ENCODE assay signal across 8 cellular contexts in genomic region chr10:84329094-84329611, GRCh38. TPM values are rescaled to one million over a fixed set of nuclear protein-coding genes. Genes with fewer than 3 reads are reported as not detected.
DNase-seq lines count a peak whose midpoint lies in the region; ATAC-seq and TF ChIP-seq lines count a peak whose summit lies in the region.

No MANE protein-coding gene starts in this region.

- H3K27me3 ChIP-seq in cardiac muscle cell = no peaks in the 10 kb centered on the region

- no peaks in the 10 kb centered on the region for H3K27me3 Mint-ChIP-seq in activated naive CD8-positive, alpha-beta T cell

- no peak for TF ChIP-seq POLR2A in GM18505 (IDR thresholded peaks at IDR 0.05; ENCODE audit: borderline replicate concordance, extremely low read depth, insufficient read depth, insufficient read length)

- DNase-seq in cardiac muscle cell (ENCODE audit: low read depth in 1 of 2, low spot score in 1 of 2) (peak; percentile 32 to 49), left ventricle myocardium superior (no peak), RPMI7951 (ENCODE audit: low read depth) (peak; percentile 44)
- DNase-seq in stimulated activated CD4-positive, alpha-beta T cell treated with anti-CD3 and anti-CD28 coated beads, Interleukin-1b, Interleukin-23, amount 100 ng/mL, for 4 hours (ENCODE audit: low read depth in 2 of 2) = peak; percentile 53 to 65

- H3K4me3 ChIP-seq in cardiac muscle cell (peak overlapping the region; percentile 80), iPS-18c (ENCODE audit: insufficient read depth, low read depth, low read length) (peak overlapping the region; percentile 93)

- H3K9me3 Mint-ChIP-seq in activated naive CD8-positive, alpha-beta T cell (ENCODE audit: low read depth) = no peaks in the 10 kb centered on the region

- no peak for ATAC-seq in left ventricle myocardium superior
- ATAC-seq in HG03045 (IDR thresholded peaks at IDR 0.05; ENCODE audit: unreplicated experiment) = peak; percentile 23
- no peak for ATAC-seq in GM18505 (IDR thresholded peaks at IDR 0.05; ENCODE audit: unreplicated experiment)

- TF ChIP-seq CTCF in cardiac muscle cell (IDR thresholded peaks at IDR 0.05; ENCODE audit: low read depth, low read length) = no peak

- peaks cover 33% of the 10 kb centered on the region for H3K4me1 Mint-ChIP-seq in activated naive CD8-positive, alpha-beta T cell (ENCODE audit: low read depth)

- H3K36me3 Mint-ChIP-seq in activated naive CD8-positive, alpha-beta T cell = peaks cover 2% of the 10 kb centered on the region

- no peaks in the 10 kb centered on the region for H3K36me3 ChIP-seq in cardiac muscle cell

- H3K27ac ChIP-seq in cardiac muscle cell = peak overlapping the region; percentile 94

- H3K4me3 Mint-ChIP-seq in activated naive CD8-positive, alpha-beta T cell = peak overlapping the region; percentile 98

- peaks cover 9% of the 10 kb centered on the region for H3K4me1 ChIP-seq in cardiac muscle cell (ENCODE audit: low read depth)

- peak overlapping the region; percentile 98 for H3K27ac Mint-ChIP-seq in activated naive CD8-positive, alpha-beta T cell

- intact Hi-C loops in left ventricle myocardium superior (cut with micrococcal nuclease) = no loop called here

- H3K9me3 ChIP-seq in cardiac muscle cell (ENCODE audit: low read depth) (no peaks in the 10 kb centered on the region), iPS-18c (ENCODE audit: control insufficient read depth, insufficient read depth, low read length) (no peaks in the 10 kb centered on the region)

RNA-seq across cellular contexts. Expression of gene CCSER2, which starts 0.8 kb away (rescaled TPM):
- total RNA-seq in cardiac muscle cell = 17.7 and 22.5 TPM in 2 replicates
- 32.9 and 34.7 TPM in 2 replicates for polyA plus RNA-seq in cardiac muscle cell
- 163 TPM for total RNA-seq in left ventricle myocardium superior
- total RNA-seq in RPMI7951 (2014; rRNA removed; shearing (Covaris generic)) = 14.5 and 16.9 TPM in 2 replicates
